In the genomic region with DNA sequence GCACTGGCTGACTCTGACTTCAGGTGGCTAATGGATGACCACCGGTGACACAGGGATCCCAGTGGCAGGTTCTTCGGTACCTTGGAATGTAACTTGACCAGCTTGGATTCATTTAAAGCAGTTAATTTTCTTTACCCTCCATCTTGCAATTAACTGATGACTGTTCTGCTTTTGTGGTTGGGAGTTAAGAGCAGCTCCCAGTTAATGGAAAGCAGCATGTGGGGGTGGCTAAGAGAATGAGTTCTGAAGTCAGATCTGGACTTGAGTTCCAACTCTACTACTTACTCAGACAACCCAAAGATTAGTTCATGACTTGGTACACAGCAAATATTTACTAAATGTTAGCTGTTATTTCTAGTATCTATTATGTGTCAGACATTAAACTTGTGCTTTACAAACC, we compare ENCODE assay signal across 25 cellular contexts. TPM values are rescaled to one million over a fixed set of nuclear protein-coding genes. Genes with fewer than 3 reads are reported as not detected.
"Had no signal": no experiment of that assay in that cellular context is flagged by ENCODE, and none has a peak within 500 bp of the region (broad histone marks: within the 10 kb centered on the region; RNA-seq: fewer than 3 reads in every experiment).

No MANE protein-coding gene starts in this region.

- H3K4me1 Mint-ChIP-seq: activated naive CD8-positive, alpha-beta T cell treated with anti-CD3 and anti-CD28 coated beads, Interleukin-2, amount 10 ng/mL, durations not matched to agents 7 days and 5 days; T-cell had no signal

- H3K4me3 Mint-ChIP-seq: activated naive CD8-positive, alpha-beta T cell treated with anti-CD3 and anti-CD28 coated beads, Interleukin-2, amount 10 ng/mL, durations not matched to agents 7 days and 5 days; activated T-cell treated with anti-CD3 and anti-CD28 coated beads, Interleukin-2, amount 50 U/mL, for 4 hours; nephron progenitor cell; stimulated activated naive CD8-positive, alpha-beta T cell treated with anti-CD3 and anti-CD28 coated beads, Interleukin-15, Interleukin-2, amounts not matched to agents 100 ng/mL and 50 ng/mL, for 24 hours; T-cell had no signal

- H3K27me3 ChIP-seq: body of pancreas, heart right ventricle, pancreas, transverse colon had no signal

- H3K27ac ChIP-seq: body of pancreas, heart right ventricle, pancreas, psoas muscle, transverse colon had no signal

- H3K27me3 Mint-ChIP-seq: activated naive CD8-positive, alpha-beta T cell treated with anti-CD3 and anti-CD28 coated beads, Interleukin-2, amount 10 ng/mL, durations not matched to agents 7 days and 5 days; stimulated activated naive CD8-positive, alpha-beta T cell treated with anti-CD3 and anti-CD28 coated beads, Interleukin-15, Interleukin-2, amounts not matched to agents 100 ng/mL and 50 ng/mL, for 24 hours; T-cell had no signal

- H3K36me3 ChIP-seq: pancreas, transverse colon had no signal

- ATAC-seq: activated T-cell treated with anti-CD3 and anti-CD28 coated beads, Interleukin-2, amount 50 U/mL, for 4 hours; body of pancreas; esophagus mucosa; heart right ventricle; left colon; mucosa of descending colon; pancreas; psoas muscle; right cardiac atrium; T-cell had no signal

- DNase-seq: activated CD4-positive, alpha-beta T cell treated with anti-CD3 and anti-CD28 coated beads, Interleukin-2, amount 50 U/mL, for 4 hours; activated CD8-positive, alpha-beta memory T cell treated with anti-CD3 and anti-CD28 coated beads, Interleukin-2, amount 50 U/mL, for 48 hours; activated naive CD4-positive, alpha-beta T cell; activated naive CD8-positive, alpha-beta T cell treated with anti-CD3 and anti-CD28 coated beads, Interleukin-2, amount 10 ng/mL, durations not matched to agents 7 days and 5 days; activated T-cell treated with anti-CD3 and anti-CD28 coated beads, Interleukin-2, amount 50 U/mL, for 4 hours; amygdala; body of pancreas; dermis blood vessel endothelial cell; effector memory CD4-positive, alpha-beta T cell; heart right ventricle; left colon; mesenchymal stem cell; mucosa of descending colon; nephron progenitor cell; pancreas; psoas muscle; right cardiac atrium; stimulated activated CD4-positive, alpha-beta T cell treated with anti-CD3 and anti-CD28 coated beads, Interleukin-1b, Interleukin-23, amount 100 ng/mL, for 48 hours; T-cell; transverse colon had no signal

- H3K9me3 Mint-ChIP-seq: activated naive CD8-positive, alpha-beta T cell treated with anti-CD3 and anti-CD28 coated beads, Interleukin-2, amount 10 ng/mL, durations not matched to agents 7 days and 5 days; activated T-cell treated with anti-CD3 and anti-CD28 coated beads, Interleukin-2, amount 50 U/mL, for 4 hours; activated T-helper 2 cell treated with anti-CD3 and anti-CD28 coated beads, Interferon-gamma antibody, Interleukin-2, Interleukin-4, amounts not matched to agents 10 μg/mL and 5 μg/mL and 100 μg/mL, durations not matched to agents 14 hours and 24 hours and 36 hours; nephron progenitor cell; stimulated activated naive CD8-positive, alpha-beta T cell treated with anti-CD3 and anti-CD28 coated beads, Interleukin-15, Interleukin-2, amounts not matched to agents 100 ng/mL and 50 ng/mL, for 24 hours; T-cell had no signal

- H3K9me3 ChIP-seq: body of pancreas, heart right ventricle, mucosa of descending colon, pancreas, psoas muscle, transverse colon had no signal

- H3K4me3 ChIP-seq: body of pancreas, heart right ventricle, mucosa of descending colon, pancreas, psoas muscle, transverse colon had no signal

- H3K27ac Mint-ChIP-seq: activated naive CD8-positive, alpha-beta T cell treated with anti-CD3 and anti-CD28 coated beads, Interleukin-2, amount 10 ng/mL, durations not matched to agents 7 days and 5 days; activated T-helper 2 cell treated with anti-CD3 and anti-CD28 coated beads, Interferon-gamma antibody, Interleukin-2, Interleukin-4, amounts not matched to agents 10 μg/mL and 5 μg/mL and 100 μg/mL, durations not matched to agents 14 hours and 24 hours and 36 hours; nephron progenitor cell; stimulated activated naive CD8-positive, alpha-beta T cell treated with anti-CD3 and anti-CD28 coated beads, Interleukin-15, Interleukin-2, amounts not matched to agents 100 ng/mL and 50 ng/mL, for 24 hours; T-cell had no signal

- H3K4me1 ChIP-seq: body of pancreas, heart right ventricle, pancreas, psoas muscle, transverse colon had no signal

RNA-seq across cellular contexts. Expression of a gene that starts 58.5 kb away (rescaled TPM):
- total RNA-seq: activated CD8-positive, alpha-beta memory T cell treated with anti-CD3 and anti-CD28 coated beads for 36 hours; activated T-cell treated with anti-CD3 and anti-CD28 coated beads, Interleukin-2, amount 50 U/mL, for 4 hours; activated T-helper 2 cell treated with anti-CD3 and anti-CD28 coated beads, Interferon-gamma antibody, Interleukin-2, Interleukin-4, amounts not matched to agents 10 μg/mL and 5 μg/mL and 100 μg/mL, durations not matched to agents 14 hours and 24 hours and 36 hours; body of pancreas; dermis blood vessel endothelial cell; esophagus mucosa; left colon had no signal
- polyA plus RNA-seq: keratinocyte had no signal
